Comparison of ENCODE assay signal across 18 cellular contexts in genomic region chr2:48199076-48199475, GRCh38.
DNase-seq lines count a peak whose midpoint lies in the region; ATAC-seq and TF ChIP-seq lines count a peak whose summit lies in the region.
"Had no signal": no experiment of that assay in that cellular context is flagged by ENCODE, and none has a peak within 500 bp of the region (broad histone marks: within the 10 kb centered on the region; RNA-seq: fewer than 3 reads in every experiment).

No MANE protein-coding gene starts in this region.

- no peaks in the 10 kb centered on the region for H3K9me3 ChIP-seq in colonic mucosa
- H3K9me3 ChIP-seq: BE2C, HAP-1 had no signal

- TF ChIP-seq CTCF in choroid plexus epithelial cell (conservative IDR thresholded peaks at IDR 0.05; ENCODE audit: low read depth, low read length) (no peak), colonic mucosa (IDR thresholded peaks at IDR 0.05) (no peak)

- H3K4me3 ChIP-seq in choroid plexus epithelial cell (ENCODE audit: low read depth, low read length) = no peak overlapping the region
- no peak overlapping the region for H3K4me3 ChIP-seq in colonic mucosa
- H3K4me3 ChIP-seq: HAP-1, PC-9 had no signal

- H3K4me3 Mint-ChIP-seq in stimulated activated memory B cell treated with anti-CD40 and anti-IgM and Interleukin-4, amounts not matched to agents 10 μg/mL and 1 μg/mL and 100 μg/mL, for 72 hours = no peak overlapping the region
- H3K4me3 Mint-ChIP-seq: CD4-positive, alpha-beta memory T cell; IgD-negative memory B cell had no signal

- intact Hi-C loops in colonic mucosa (cut with DNase I) = no loop called here
- intact Hi-C loops in head of caudate nucleus (cut with DNase I) = no loop called here

- ATAC-seq in stimulated activated memory B cell treated with anti-CD40 and anti-IgM and Interleukin-4, amounts not matched to agents 10 μg/mL and 1 μg/mL and 100 μg/mL, for 72 hours = no peak

- H3K4me1 ChIP-seq in colonic mucosa = no peaks in the 10 kb centered on the region
- H3K4me1 ChIP-seq: BE2C had no signal

- peaks cover 54% of the 10 kb centered on the region for H3K4me1 Mint-ChIP-seq in stimulated activated memory B cell treated with anti-CD40 and anti-IgM and Interleukin-4, amounts not matched to agents 10 μg/mL and 1 μg/mL and 100 μg/mL, for 72 hours
- H3K4me1 Mint-ChIP-seq: CD4-positive, alpha-beta memory T cell had no signal

- H3K36me3 Mint-ChIP-seq in stimulated activated memory B cell treated with anti-CD40 and anti-IgM and Interleukin-4, amounts not matched to agents 10 μg/mL and 1 μg/mL and 100 μg/mL, for 72 hours = no peaks in the 10 kb centered on the region
- H3K36me3 Mint-ChIP-seq: CD4-positive, alpha-beta memory T cell; IgD-negative memory B cell had no signal

- peak in 2 of 3 experiments; percentile 10 to 59 for DNase-seq in NCI-H1417 (lab: John Stamatoyannopoulos, UW)
- DNase-seq in NCI-H1417 treated with DMSO at 0.1 percent for 48 hours (lab: John Stamatoyannopoulos, UW) = no peak
- DNase-seq in NCI-H748 treated with DMSO at 0.1 percent for 48 hours (lab: John Stamatoyannopoulos, UW) = peak; percentile 36
- DNase-seq in choroid plexus epithelial cell (ENCODE audit: low read depth) = peak; percentile 23
- no peak for DNase-seq in GM19238 (ENCODE audit: insufficient read length, low spot score)
- no peak for DNase-seq in colonic mucosa
- no peak for DNase-seq in head of caudate nucleus
- DNase-seq: BE2C; Calu3; CD4-positive, alpha-beta memory T cell; DMS53; NCI-H1436 treated with DMSO at 0.1 percent for 48 hours; NCI-H226; PC-9 had no signal

- no peak overlapping the region for H3K27ac ChIP-seq in colonic mucosa
- H3K27ac ChIP-seq: 22Rv1, PC-9 had no signal

- H3K27ac Mint-ChIP-seq in stimulated activated memory B cell treated with anti-CD40 and anti-IgM and Interleukin-4, amounts not matched to agents 10 μg/mL and 1 μg/mL and 100 μg/mL, for 72 hours = peak overlapping the region; percentile 75
- H3K27ac Mint-ChIP-seq: CD4-positive, alpha-beta memory T cell; IgD-negative memory B cell had no signal

- H3K9ac ChIP-seq in colonic mucosa (ENCODE audit: low read depth in 2 of 2, low read length in 2 of 2) = no peak overlapping the region

- H3K27me3 Mint-ChIP-seq in stimulated activated memory B cell treated with anti-CD40 and anti-IgM and Interleukin-4, amounts not matched to agents 10 μg/mL and 1 μg/mL and 100 μg/mL, for 72 hours = no peaks in the 10 kb centered on the region
- H3K27me3 Mint-ChIP-seq: CD4-positive, alpha-beta memory T cell; IgD-negative memory B cell had no signal

- no peaks in the 10 kb centered on the region for H3K36me3 ChIP-seq in colonic mucosa
- H3K36me3 ChIP-seq: BE2C, HAP-1 had no signal

- H3K27me3 ChIP-seq in colonic mucosa = no peaks in the 10 kb centered on the region
- H3K27me3 ChIP-seq: BE2C had no signal

- H3K9me3 Mint-ChIP-seq in stimulated activated memory B cell treated with anti-CD40 and anti-IgM and Interleukin-4, amounts not matched to agents 10 μg/mL and 1 μg/mL and 100 μg/mL, for 72 hours = no peaks in the 10 kb centered on the region
- H3K9me3 Mint-ChIP-seq: CD4-positive, alpha-beta memory T cell; IgD-negative memory B cell had no signal

Comparison
In these comparisons a context has a peak if more than half of its experiments do, and no peak if none do; other contexts are left out.
1. DNase-seq: peak in NCI-H1417 (2 of 3), NCI-H748 treated with DMSO at 0.1 percent for 48 hours (single experiment) and choroid plexus epithelial cell (single experiment); none in NCI-H1417 treated with DMSO at 0.1 percent for 48 hours (single experiment), GM19238 (single experiment), colonic mucosa (single experiment) and head of caudate nucleus (0 of 42).